Comparison of ENCODE assay signal across 13 cellular contexts in the genomic region with DNA sequence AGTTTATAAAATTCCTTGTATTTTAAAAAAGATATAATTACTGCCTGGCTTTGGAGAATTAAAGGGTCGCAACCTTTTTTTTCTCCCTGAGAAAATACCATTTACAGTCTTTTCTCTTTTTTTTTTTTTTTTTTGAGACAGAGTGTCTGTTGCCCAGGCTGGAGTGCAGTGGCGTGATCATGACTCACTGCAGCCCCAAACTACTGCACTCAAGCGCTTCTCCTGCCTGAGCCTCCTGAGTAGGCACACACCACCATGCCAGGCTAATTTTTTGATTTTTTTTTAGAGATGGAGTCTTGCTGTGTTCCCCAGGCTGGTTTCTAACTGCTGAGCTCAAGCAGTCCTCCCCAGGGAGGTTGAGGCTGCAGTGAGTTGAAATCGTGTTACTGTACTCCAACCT. TPM values are rescaled to one million over a fixed set of nuclear protein-coding genes. Genes with fewer than 3 reads are reported as not detected.
DNase-seq lines count a peak whose midpoint lies in the region; ATAC-seq, FAIRE-seq and TF ChIP-seq lines count a peak whose summit lies in the region.
"Had no signal": no experiment of that assay in that cellular context is flagged by ENCODE, and none has a peak within 500 bp of the region (broad histone marks: within the 10 kb centered on the region; RNA-seq: fewer than 3 reads in every experiment).

No MANE protein-coding gene starts in this region.

- H3K27me3 ChIP-seq in skeletal muscle satellite cell (ENCODE audit: control insufficient read depth, insufficient read depth, low read length) (no peaks in the 10 kb centered on the region), PC-9 (ENCODE audit: insufficient read depth, low read depth) (no peaks in the 10 kb centered on the region)

- no peak for DNase-seq in H54 (ENCODE audit: insufficient read length, low spot score)
- DNase-seq in SK-N-MC (ENCODE audit: low read depth, low spot score): no peak
- DNase-seq in fibroblast of villous mesenchyme (ENCODE audit: low read depth): peak; percentile 54
- DNase-seq in amniotic stem cell (lab: John Stamatoyannopoulos, UW): no peak
- DNase-seq in PC-9: no peak
- no peak for DNase-seq in cerebellar cortex (ENCODE audit: low spot score)
- DNase-seq: activated effector memory CD4-positive, alpha-beta T cell treated with Interleukin-2 at 50 U/mL for 16 hours; effector memory CD4-positive, alpha-beta T cell; occipital lobe had no signal

- H4K20me1 ChIP-seq in PC-9 (ENCODE audit: insufficient read depth): peaks cover 3% of the 10 kb centered on the region

- BruUV-seq in PC-9 (replicated peaks; lab: Mats Ljungman, UMichigan): no TSS peak

- POLR2A ChIA-PET in PC-9 (lab: Charles Lee; ENCODE audit: unreplicated experiment): no interaction called here

- 0 out of 2 replicates have a peak overlapping the region, but pooled peaks have one; percentile 5 for H3K27ac ChIP-seq in SK-N-MC
- no peak overlapping the region for H3K27ac ChIP-seq in PC-9

- H3K4me3 ChIP-seq in SK-N-MC (no peak overlapping the region), fibroblast of villous mesenchyme (ENCODE audit: low read depth, low read length) (no peak overlapping the region), skeletal muscle satellite cell (ENCODE audit: low read length) (no peak overlapping the region), PC-9 (no peak overlapping the region)
- H3K4me3 ChIP-seq: GM23338 had no signal

- ATAC-seq in HG03342 (IDR thresholded peaks at IDR 0.05; ENCODE audit: unreplicated experiment): no peak
- ATAC-seq: GM23338 had no signal

- H2AFZ ChIP-seq in PC-9: no peak overlapping the region
- H2AFZ ChIP-seq: GM23338 had no signal

- intact Hi-C loops in PC-9 (cut with micrococcal nuclease; ENCODE audit: unreplicated experiment): no loop called here

- H3K4me1 ChIP-seq in skeletal muscle satellite cell (ENCODE audit: control insufficient read depth, insufficient read depth, low read length): peaks cover 28% of the 10 kb centered on the region
- peaks cover 5% of the 10 kb centered on the region for H3K4me1 ChIP-seq in PC-9 (replicated peaks; ENCODE audit: insufficient read depth)

- CTCF ChIA-PET in PC-9 (lab: Charles Lee): no interaction called here

- no peaks in the 10 kb centered on the region; the same call in 1 of the 2 replicates for H3K36me3 ChIP-seq in SK-N-MC (ENCODE audit: insufficient read depth, low read length)
- H3K36me3 ChIP-seq in skeletal muscle satellite cell (ENCODE audit: insufficient read depth, low read length): no peaks in the 10 kb centered on the region
- no peaks in the 10 kb centered on the region for H3K36me3 ChIP-seq in PC-9 (ENCODE audit: low read depth)

- H3K9ac ChIP-seq in SK-N-MC (ENCODE audit: insufficient read length): no peak overlapping the region
- peak overlapping the region; percentile 39 for H3K9ac ChIP-seq in skeletal muscle satellite cell (ENCODE audit: low read depth, low read length)

- H3F3A ChIP-seq in PC-9 (ENCODE audit: insufficient read depth, low read depth): no peaks in the 10 kb centered on the region

- no peak for TF ChIP-seq POLR2A in H54 (IDR thresholded peaks at IDR 0.05; ENCODE audit: low read depth, low read length)

- TF ChIP-seq CTCF in fibroblast of villous mesenchyme (IDR thresholded peaks at IDR 0.05; ENCODE audit: insufficient read depth, low read depth, low read length): no peak
- no peak for TF ChIP-seq CTCF in PC-9 (conservative IDR thresholded peaks at IDR 0.05)

- no peaks in the 10 kb centered on the region for H3K9me2 ChIP-seq in PC-9 (ENCODE audit: insufficient read depth)

- H3K79me2 ChIP-seq in PC-9 (ENCODE audit: low read depth): peaks cover 28% of the 10 kb centered on the region

- no peaks in the 10 kb centered on the region for H3K9me3 ChIP-seq in SK-N-MC (ENCODE audit: low read depth, low read length)
- no peaks in the 10 kb centered on the region for H3K9me3 ChIP-seq in skeletal muscle satellite cell (replicated peaks; ENCODE audit: low read length)
- H3K9me3 ChIP-seq in PC-9 (ENCODE audit: insufficient read depth, low read depth): no peaks in the 10 kb centered on the region

- peak; percentile 38 for FAIRE-seq in H54 (lab: Jason Lieb, UNC)
- FAIRE-seq: islet of Langerhans had no signal

- peak overlapping the region; percentile 48 for H3K4me2 ChIP-seq in skeletal muscle satellite cell (ENCODE audit: low read length)
- no peak overlapping the region for H3K4me2 ChIP-seq in PC-9
- H3K4me2 ChIP-seq: GM23338 had no signal

RNA-seq across cellular contexts. Expression of gene UBE4B, which starts 24.5 kb away (rescaled TPM):
- 42.8 and 47.9 TPM in 2 replicates for total RNA-seq in fibroblast of villous mesenchyme
- 29.5 and 37.3 TPM in 2 replicates for total RNA-seq in skeletal muscle satellite cell (2012; rRNA removed)
- total RNA-seq in PC-9 (2021): 54.3 and 59.1 TPM in 2 replicates
